Comparison of ENCODE assay signal across 15 cellular contexts in genomic region chr5:148438911-148439310, GRCh38. TPM values are rescaled to one million over a fixed set of nuclear protein-coding genes. Genes with fewer than 3 reads are reported as not detected.
DNase-seq lines count a peak whose midpoint lies in the region; ATAC-seq and TF ChIP-seq lines count a peak whose summit lies in the region.
"Had no signal": no experiment of that assay in that cellular context is flagged by ENCODE, and none has a peak within 500 bp of the region (broad histone marks: within the 10 kb centered on the region; RNA-seq: fewer than 3 reads in every experiment).

No MANE protein-coding gene starts in this region.

- peaks cover 98% of the 10 kb centered on the region for H3K36me3 ChIP-seq in upper lobe of right lung

- H3K4me1 Mint-ChIP-seq in activated T-cell treated with anti-CD3 and anti-CD28 coated beads, Interleukin-2, amount 50 U/mL, for 72 hours (ENCODE audit: low read depth) = peaks cover 9% of the 10 kb centered on the region
- no peaks in the 10 kb centered on the region for H3K4me1 Mint-ChIP-seq in activated T-helper 17 cell treated with anti-CD3 and anti-CD28 coated beads, Interleukin-2, amount 50 U/mL, for 72 hours
- H3K4me1 Mint-ChIP-seq in activated naive CD8-positive, alpha-beta T cell treated with anti-CD3 and anti-CD28 coated beads, Interleukin-2, amount 50 U/mL, for 24 hours = peaks cover 25% of the 10 kb centered on the region
- H3K4me1 Mint-ChIP-seq: B cell, GM23338 had no signal

- H3K4me3 Mint-ChIP-seq in activated T-cell treated with anti-CD3 and anti-CD28 coated beads, Interleukin-2, amount 50 U/mL, for 72 hours = no peak overlapping the region
- no peak overlapping the region for H3K4me3 Mint-ChIP-seq in activated T-helper 17 cell treated with anti-CD3 and anti-CD28 coated beads, Interleukin-2, amount 50 U/mL, for 72 hours
- no peak overlapping the region for H3K4me3 Mint-ChIP-seq in activated naive CD8-positive, alpha-beta T cell treated with anti-CD3 and anti-CD28 coated beads, Interleukin-2, amount 50 U/mL, for 24 hours
- H3K4me3 Mint-ChIP-seq: B cell; CD4-positive, alpha-beta T cell; GM23338 had no signal

- H3K27me3 ChIP-seq in upper lobe of right lung = no peaks in the 10 kb centered on the region

- intact Hi-C loops in upper lobe of right lung (cut with DNase I) = no loop called here

- no peaks in the 10 kb centered on the region for H3K9me3 Mint-ChIP-seq in activated T-cell treated with anti-CD3 and anti-CD28 coated beads, Interleukin-2, amount 50 U/mL, for 72 hours
- H3K9me3 Mint-ChIP-seq in activated T-helper 17 cell treated with anti-CD3 and anti-CD28 coated beads, Interleukin-2, amount 50 U/mL, for 72 hours = no peaks in the 10 kb centered on the region
- H3K9me3 Mint-ChIP-seq in activated naive CD8-positive, alpha-beta T cell treated with anti-CD3 and anti-CD28 coated beads, Interleukin-2, amount 50 U/mL, for 24 hours = no peaks in the 10 kb centered on the region
- H3K9me3 Mint-ChIP-seq: CD4-positive, alpha-beta T cell; GM23338 had no signal

- no peaks in the 10 kb centered on the region for H3K4me1 ChIP-seq in upper lobe of right lung

- no peak for TF ChIP-seq CTCF in upper lobe of right lung (IDR thresholded peaks at IDR 0.05)

- DNase-seq in activated T-cell treated with anti-CD3 and anti-CD28 coated beads, Interleukin-2, amount 50 U/mL, for 72 hours = no peak
- no peak for DNase-seq in activated T-cell treated with anti-CD3 and anti-CD28 coated beads, Interleukin-2, amount 50 U/mL, for 1 hour
- no peak for DNase-seq in activated naive CD8-positive, alpha-beta T cell treated with anti-CD3 and anti-CD28 coated beads, Interleukin-2, amount 50 U/mL, for 24 hours
- DNase-seq in upper lobe of right lung = no peak
- no peak for DNase-seq in activated CD4-positive, CD25-positive, alpha-beta regulatory T cell (lab: John Stamatoyannopoulos, UW)
- no peak for DNase-seq in SIG-M5 treated with dmso at 0.1 percent for 504 hours (lab: John Stamatoyannopoulos, UW; ENCODE audit: unreplicated experiment)
- DNase-seq: C1 segment of cervical spinal cord; CD4-positive, alpha-beta T cell; DMS79; H7 had no signal

- H3K27ac ChIP-seq in upper lobe of right lung = no peak overlapping the region
- H3K27ac ChIP-seq: HL-60 had no signal

- peaks cover 5 to 24% of the 10 kb centered on the region in 2 donors for H3K36me3 Mint-ChIP-seq in activated T-cell treated with anti-CD3 and anti-CD28 coated beads, Interleukin-2, amount 50 U/mL, for 72 hours (ENCODE audit: insufficient read depth in 2 of 2)
- H3K36me3 Mint-ChIP-seq in activated T-helper 17 cell treated with anti-CD3 and anti-CD28 coated beads, Interleukin-2, amount 50 U/mL, for 72 hours (ENCODE audit: low read depth) = peaks cover 99% of the 10 kb centered on the region
- H3K36me3 Mint-ChIP-seq in activated naive CD8-positive, alpha-beta T cell treated with anti-CD3 and anti-CD28 coated beads, Interleukin-2, amount 50 U/mL, for 24 hours (ENCODE audit: low read depth) = peaks cover 50% of the 10 kb centered on the region

- no peak for ATAC-seq in activated T-cell treated with anti-CD3 and anti-CD28 coated beads, Interleukin-2, amount 50 U/mL, for 72 hours (replicated peaks in 1 of 2)
- ATAC-seq in activated T-helper 17 cell treated with anti-CD3 and anti-CD28 coated beads, Interleukin-2, amount 50 U/mL, for 72 hours (replicated peaks) = no peak
- no peak for ATAC-seq in activated naive CD8-positive, alpha-beta T cell treated with anti-CD3 and anti-CD28 coated beads, Interleukin-2, amount 50 U/mL, for 24 hours
- peak; percentile 59 for ATAC-seq in upper lobe of right lung
- ATAC-seq: GM12878, GM23338 had no signal

- H3K9me3 ChIP-seq in upper lobe of right lung = no peaks in the 10 kb centered on the region

- no peaks in the 10 kb centered on the region for H3K27me3 Mint-ChIP-seq in activated T-cell treated with anti-CD3 and anti-CD28 coated beads, Interleukin-2, amount 50 U/mL, for 72 hours (ENCODE audit: low read depth)
- no peaks in the 10 kb centered on the region for H3K27me3 Mint-ChIP-seq in activated T-helper 17 cell treated with anti-CD3 and anti-CD28 coated beads, Interleukin-2, amount 50 U/mL, for 72 hours
- H3K27me3 Mint-ChIP-seq in activated naive CD8-positive, alpha-beta T cell treated with anti-CD3 and anti-CD28 coated beads, Interleukin-2, amount 50 U/mL, for 24 hours = no peaks in the 10 kb centered on the region
- H3K27me3 Mint-ChIP-seq: B cell; CD4-positive, alpha-beta T cell had no signal

- H3K27ac Mint-ChIP-seq in activated T-cell treated with anti-CD3 and anti-CD28 coated beads, Interleukin-2, amount 50 U/mL, for 72 hours = peak overlapping the region; percentile 33
- H3K27ac Mint-ChIP-seq in activated T-helper 17 cell treated with anti-CD3 and anti-CD28 coated beads, Interleukin-2, amount 50 U/mL, for 72 hours = peak overlapping the region; percentile 25
- H3K27ac Mint-ChIP-seq in activated naive CD8-positive, alpha-beta T cell treated with anti-CD3 and anti-CD28 coated beads, Interleukin-2, amount 50 U/mL, for 24 hours = peak overlapping the region; percentile 44
- H3K27ac Mint-ChIP-seq: B cell, GM23338 had no signal

- H3K4me3 ChIP-seq in upper lobe of right lung = no peak overlapping the region
- H3K4me3 ChIP-seq: GM12878, GM23338 had no signal

RNA-seq across cellular contexts. Expression of gene FBXO38, which starts 55.2 kb away (rescaled TPM):
- total RNA-seq in activated T-cell treated with anti-CD3 and anti-CD28 coated beads, Interleukin-2, amount 50 U/mL, for 72 hours = 10 to 100 TPM; 62.8 to 68.5 TPM
- 10 to 100 TPM; 44.1 to 53.0 TPM for total RNA-seq in activated T-helper 17 cell treated with anti-CD3 and anti-CD28 coated beads, Interleukin-2, amount 50 U/mL, for 72 hours
- total RNA-seq in upper lobe of right lung = 67.1 TPM
